Comparison of ENCODE assay signal across 1 cellular context in the genomic region with DNA sequence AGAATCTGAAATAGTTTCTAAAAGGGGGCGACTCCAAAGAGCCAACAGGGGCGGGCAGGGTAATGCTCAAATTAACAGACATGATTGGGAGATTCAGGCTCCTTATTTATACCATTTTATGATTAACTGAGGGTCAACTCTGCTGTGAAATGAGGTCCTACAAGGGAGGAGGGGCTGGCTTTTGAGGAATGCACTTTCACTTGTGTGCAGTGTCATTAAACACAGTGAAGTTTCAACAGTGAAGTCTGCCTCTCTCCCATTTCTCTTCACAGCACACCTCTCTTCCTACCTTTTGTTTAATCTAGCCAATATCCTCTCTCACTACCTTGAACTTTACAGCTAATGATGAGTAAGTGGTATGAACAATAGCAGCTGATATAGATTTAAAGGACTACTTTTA.
TF ChIP-seq lines count a peak whose summit lies in the region.

No MANE protein-coding gene starts in this region.

TF ChIP-seq in K562, 482 proteins besides CTCF, POLR2A, EP300 and RAD21:
- no peak for TF ChIP-seq ZNF239 (CRISPR knock-in tag; IDR thresholded peaks at IDR 0.05)
- TF ChIP-seq, protein P1, sequence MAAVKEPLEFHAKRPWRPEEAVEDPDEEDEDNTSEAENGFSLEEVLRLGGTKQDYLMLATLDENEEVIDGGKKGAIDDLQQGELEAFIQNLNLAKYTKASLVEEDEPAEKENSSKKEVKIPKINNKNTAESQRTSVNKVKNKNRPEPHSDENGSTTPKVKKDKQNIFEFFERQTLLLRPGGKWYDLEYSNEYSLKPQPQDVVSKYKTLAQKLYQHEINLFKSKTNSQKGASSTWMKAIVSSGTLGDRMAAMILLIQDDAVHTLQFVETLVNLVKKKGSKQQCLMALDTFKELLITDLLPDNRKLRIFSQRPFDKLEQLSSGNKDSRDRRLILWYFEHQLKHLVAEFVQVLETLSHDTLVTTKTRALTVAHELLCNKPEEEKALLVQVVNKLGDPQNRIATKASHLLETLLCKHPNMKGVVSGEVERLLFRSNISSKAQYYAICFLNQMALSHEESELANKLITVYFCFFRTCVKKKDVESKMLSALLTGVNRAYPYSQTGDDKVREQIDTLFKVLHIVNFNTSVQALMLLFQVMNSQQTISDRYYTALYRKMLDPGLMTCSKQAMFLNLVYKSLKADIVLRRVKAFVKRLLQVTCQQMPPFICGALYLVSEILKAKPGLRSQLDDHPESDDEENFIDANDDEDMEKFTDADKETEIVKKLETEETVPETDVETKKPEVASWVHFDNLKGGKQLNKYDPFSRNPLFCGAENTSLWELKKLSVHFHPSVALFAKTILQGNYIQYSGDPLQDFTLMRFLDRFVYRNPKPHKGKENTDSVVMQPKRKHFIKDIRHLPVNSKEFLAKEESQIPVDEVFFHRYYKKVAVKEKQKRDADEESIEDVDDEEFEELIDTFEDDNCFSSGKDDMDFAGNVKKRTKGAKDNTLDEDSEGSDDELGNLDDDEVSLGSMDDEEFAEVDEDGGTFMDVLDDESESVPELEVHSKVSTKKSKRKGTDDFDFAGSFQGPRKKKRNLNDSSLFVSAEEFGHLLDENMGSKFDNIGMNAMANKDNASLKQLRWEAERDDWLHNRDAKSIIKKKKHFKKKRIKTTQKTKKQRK (IDR thresholded peaks at IDR 0.05; ENCODE audit: borderline replicate concordance, low read depth, low read length) = no peak
- no peak for TF ChIP-seq MCM2 (IDR thresholded peaks at IDR 0.05; ENCODE audit: low read depth)
- TF ChIP-seq, protein P2, sequence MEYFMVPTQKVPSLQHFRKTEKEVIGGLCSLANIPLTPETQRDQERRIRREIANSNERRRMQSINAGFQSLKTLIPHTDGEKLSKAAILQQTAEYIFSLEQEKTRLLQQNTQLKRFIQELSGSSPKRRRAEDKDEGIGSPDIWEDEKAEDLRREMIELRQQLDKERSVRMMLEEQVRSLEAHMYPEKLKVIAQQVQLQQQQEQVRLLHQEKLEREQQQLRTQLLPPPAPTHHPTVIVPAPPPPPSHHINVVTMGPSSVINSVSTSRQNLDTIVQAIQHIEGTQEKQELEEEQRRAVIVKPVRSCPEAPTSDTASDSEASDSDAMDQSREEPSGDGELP (CRISPR knock-in tag; IDR thresholded peaks at IDR 0.05; ENCODE audit: borderline replicate concordance) = no peak
- no peak for TF ChIP-seq HDAC8 (tag; IDR thresholded peaks at IDR 0.05)
- TF ChIP-seq ERF (CRISPR knock-in tag; IDR thresholded peaks at IDR 0.05) = no peak
- no peak for TF ChIP-seq TCF7L2 (IDR thresholded peaks at IDR 0.05; ENCODE audit: low read depth, low read length)
- TF ChIP-seq, protein P3, sequence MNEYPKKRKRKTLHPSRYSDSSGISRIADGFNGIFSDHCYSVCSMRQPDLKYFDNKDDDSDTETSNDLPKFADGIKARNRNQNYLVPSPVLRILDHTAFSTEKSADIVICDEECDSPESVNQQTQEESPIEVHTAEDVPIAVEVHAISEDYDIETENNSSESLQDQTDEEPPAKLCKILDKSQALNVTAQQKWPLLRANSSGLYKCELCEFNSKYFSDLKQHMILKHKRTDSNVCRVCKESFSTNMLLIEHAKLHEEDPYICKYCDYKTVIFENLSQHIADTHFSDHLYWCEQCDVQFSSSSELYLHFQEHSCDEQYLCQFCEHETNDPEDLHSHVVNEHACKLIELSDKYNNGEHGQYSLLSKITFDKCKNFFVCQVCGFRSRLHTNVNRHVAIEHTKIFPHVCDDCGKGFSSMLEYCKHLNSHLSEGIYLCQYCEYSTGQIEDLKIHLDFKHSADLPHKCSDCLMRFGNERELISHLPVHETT (CRISPR knock-in tag; conservative IDR thresholded peaks at IDR 0.05 in 1 of 2, IDR thresholded peaks at IDR 0.05 in 1 of 2) = no peak
- TF ChIP-seq PCBP2 (IDR thresholded peaks at IDR 0.05; ENCODE audit: low read depth, low read length, poor library complexity, severe bottlenecking) = no peak
- TF ChIP-seq ZNF75A (CRISPR knock-in tag; IDR thresholded peaks at IDR 0.05) = no peak
- TF ChIP-seq, protein P4, sequence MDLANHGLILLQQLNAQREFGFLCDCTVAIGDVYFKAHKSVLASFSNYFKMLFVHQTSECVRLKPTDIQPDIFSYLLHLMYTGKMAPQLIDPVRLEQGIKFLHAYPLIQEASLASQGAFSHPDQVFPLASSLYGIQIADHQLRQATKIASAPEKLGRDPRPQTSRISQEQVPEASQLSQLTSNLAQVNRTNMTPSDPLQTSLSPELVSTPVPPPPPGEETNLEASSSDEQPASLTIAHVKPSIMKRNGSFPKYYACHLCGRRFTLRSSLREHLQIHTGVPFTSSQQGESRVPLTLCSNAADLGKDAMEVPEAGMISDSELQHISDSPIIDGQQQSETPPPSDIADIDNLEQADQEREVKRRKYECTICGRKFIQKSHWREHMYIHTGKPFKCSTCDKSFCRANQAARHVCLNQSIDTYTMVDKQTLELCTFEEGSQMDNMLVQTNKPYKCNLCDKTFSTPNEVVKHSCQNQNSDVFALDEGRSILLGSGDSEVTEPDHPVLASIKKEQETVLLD (IDR thresholded peaks at IDR 0.05) = no peak
- TF ChIP-seq RFX7 (CRISPR knock-in tag; IDR thresholded peaks at IDR 0.05) = no peak
- TF ChIP-seq PHF21A (IDR thresholded peaks at IDR 0.05; ENCODE audit: borderline replicate concordance, low read depth) = no peak
- TF ChIP-seq, protein P5, sequence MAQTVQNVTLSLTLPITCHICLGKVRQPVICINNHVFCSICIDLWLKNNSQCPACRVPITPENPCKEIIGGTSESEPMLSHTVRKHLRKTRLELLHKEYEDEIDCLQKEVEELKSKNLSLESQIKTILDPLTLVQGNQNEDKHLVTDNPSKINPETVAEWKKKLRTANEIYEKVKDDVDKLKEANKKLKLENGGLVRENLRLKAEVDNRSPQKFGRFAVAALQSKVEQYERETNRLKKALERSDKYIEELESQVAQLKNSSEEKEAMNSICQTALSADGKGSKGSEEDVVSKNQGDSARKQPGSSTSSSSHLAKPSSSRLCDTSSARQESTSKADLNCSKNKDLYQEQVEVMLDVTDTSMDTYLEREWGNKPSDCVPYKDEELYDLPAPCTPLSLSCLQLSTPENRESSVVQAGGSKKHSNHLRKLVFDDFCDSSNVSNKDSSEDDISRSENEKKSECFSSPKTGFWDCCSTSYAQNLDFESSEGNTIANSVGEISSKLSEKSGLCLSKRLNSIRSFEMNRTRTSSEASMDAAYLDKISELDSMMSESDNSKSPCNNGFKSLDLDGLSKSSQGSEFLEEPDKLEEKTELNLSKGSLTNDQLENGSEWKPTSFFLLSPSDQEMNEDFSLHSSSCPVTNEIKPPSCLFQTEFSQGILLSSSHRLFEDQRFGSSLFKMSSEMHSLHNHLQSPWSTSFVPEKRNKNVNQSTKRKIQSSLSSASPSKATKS (CRISPR knock-in tag; IDR thresholded peaks at IDR 0.05) = no peak
- TF ChIP-seq, protein P6, sequence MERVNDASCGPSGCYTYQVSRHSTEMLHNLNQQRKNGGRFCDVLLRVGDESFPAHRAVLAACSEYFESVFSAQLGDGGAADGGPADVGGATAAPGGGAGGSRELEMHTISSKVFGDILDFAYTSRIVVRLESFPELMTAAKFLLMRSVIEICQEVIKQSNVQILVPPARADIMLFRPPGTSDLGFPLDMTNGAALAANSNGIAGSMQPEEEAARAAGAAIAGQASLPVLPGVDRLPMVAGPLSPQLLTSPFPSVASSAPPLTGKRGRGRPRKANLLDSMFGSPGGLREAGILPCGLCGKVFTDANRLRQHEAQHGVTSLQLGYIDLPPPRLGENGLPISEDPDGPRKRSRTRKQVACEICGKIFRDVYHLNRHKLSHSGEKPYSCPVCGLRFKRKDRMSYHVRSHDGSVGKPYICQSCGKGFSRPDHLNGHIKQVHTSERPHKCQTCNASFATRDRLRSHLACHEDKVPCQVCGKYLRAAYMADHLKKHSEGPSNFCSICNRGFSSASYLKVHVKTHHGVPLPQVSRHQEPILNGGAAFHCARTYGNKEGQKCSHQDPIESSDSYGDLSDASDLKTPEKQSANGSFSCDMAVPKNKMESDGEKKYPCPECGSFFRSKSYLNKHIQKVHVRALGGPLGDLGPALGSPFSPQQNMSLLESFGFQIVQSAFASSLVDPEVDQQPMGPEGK (CRISPR knock-in tag; IDR thresholded peaks at IDR 0.05; ENCODE audit: borderline replicate concordance) = no peak
- TF ChIP-seq HDAC3 (IDR thresholded peaks at IDR 0.05; ENCODE audit: borderline replicate concordance, partially characterized antibody) = no peak
- TF ChIP-seq ZZZ3 (IDR thresholded peaks at IDR 0.05) = no peak
- TF ChIP-seq THRAP3 (IDR thresholded peaks at IDR 0.05; ENCODE audit: borderline replicate concordance) = no peak
- TF ChIP-seq MECOM (CRISPR knock-in tag; IDR thresholded peaks at IDR 0.05) = no peak
- no peak for TF ChIP-seq KAT2B (IDR thresholded peaks at IDR 0.05; ENCODE audit: low read depth, low read length)
